ENCODE assay signal across 20 cellular contexts in the genomic region with DNA sequence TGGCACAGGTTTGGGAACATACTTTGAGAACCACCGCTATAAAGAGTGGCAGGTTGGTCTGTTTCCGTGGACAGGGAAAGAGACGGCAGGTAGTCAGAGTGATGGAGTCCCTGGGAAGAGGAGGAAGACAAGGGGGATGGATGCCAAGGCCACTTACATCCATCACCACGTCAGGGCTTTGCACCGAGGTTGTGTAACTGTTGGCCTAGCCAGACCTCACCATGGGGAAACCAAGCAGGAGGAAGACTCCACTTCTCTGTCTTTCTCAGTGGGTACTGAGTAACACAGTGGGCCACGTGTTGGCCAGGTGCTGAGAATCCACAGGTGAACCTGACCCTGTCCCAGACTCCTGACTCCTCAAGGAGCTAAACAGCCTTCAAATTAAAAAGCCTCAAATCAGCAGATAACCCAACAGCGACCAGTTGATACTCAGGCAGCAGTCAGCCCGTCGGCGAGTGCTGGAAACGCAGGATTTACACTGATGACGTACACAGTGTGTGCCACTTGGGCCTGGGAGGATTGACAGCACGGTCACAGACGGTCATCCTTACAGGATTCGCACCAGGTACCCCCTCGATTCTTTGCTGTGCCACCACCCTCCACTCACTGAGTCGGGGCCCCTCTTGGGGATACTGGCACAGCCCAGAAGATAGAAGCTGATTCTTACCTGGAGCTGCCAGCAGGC.
"Had no signal": no experiment of that assay in that cellular context is flagged by ENCODE, and none has a peak within 500 bp of the region (broad histone marks: within the 10 kb centered on the region; RNA-seq: fewer than 3 reads in every experiment).

No MANE protein-coding gene starts in this region.

- H3K4me2 ChIP-seq: smooth muscle cell had no signal

- H3K4me1 Mint-ChIP-seq: activated naive CD8-positive, alpha-beta T cell treated with anti-CD3 and anti-CD28 coated beads, Interleukin-2, amount 50 U/mL, for 24 hours; mesothelial cell of epicardium; stimulated activated memory B cell treated with anti-CD40 and anti-IgM and Interleukin-4, amounts not matched to agents 10 μg/mL and 1 μg/mL and 100 μg/mL, for 72 hours had no signal

- H3K27ac ChIP-seq: cardiac muscle cell, transverse colon had no signal

- H3K9me3 Mint-ChIP-seq: activated CD4-positive, alpha-beta memory T cell treated with anti-CD3 and anti-CD28 coated beads for 36 hours; activated naive CD8-positive, alpha-beta T cell treated with anti-CD3 and anti-CD28 coated beads, Interleukin-2, amount 50 U/mL, for 24 hours; activated T-helper 1 cell treated with anti-CD3 and anti-CD28 coated beads, Interleukin-12 subunit alpha, Interleukin-12 subunit beta, Interleukin-2, Interleukin-4 antibody, amounts not matched to agents 30 ng/mL and 10 ng/mL and 1 ng/mL, durations not matched to agents 14 hours and 24 hours and 36 hours; mesothelial cell of epicardium; natural killer cell treated with Interleukin-12 subunit alpha and Interleukin-12 subunit beta and Interleukin-15 and Interleukin-18, amount 100 ng/mL, for 72 hours; stimulated activated memory B cell treated with anti-CD40 and anti-IgM and Interleukin-4, amounts not matched to agents 10 μg/mL and 1 μg/mL and 100 μg/mL, for 72 hours had no signal

- H3K27me3 ChIP-seq: cardiac muscle cell, transverse colon had no signal

- H3K4me3 ChIP-seq: cardiac muscle cell, lung, smooth muscle cell had no signal

- ATAC-seq: activated naive CD8-positive, alpha-beta T cell treated with anti-CD3 and anti-CD28 coated beads, Interleukin-2, amount 50 U/mL, for 24 hours; stimulated activated memory B cell treated with anti-CD40 and anti-IgM and Interleukin-4, amounts not matched to agents 10 μg/mL and 1 μg/mL and 100 μg/mL, for 72 hours had no signal

- H3K36me3 ChIP-seq: cardiac muscle cell, transverse colon had no signal

- H3K4me3 Mint-ChIP-seq: activated CD4-positive, alpha-beta memory T cell treated with anti-CD3 and anti-CD28 coated beads for 36 hours; activated naive CD8-positive, alpha-beta T cell treated with anti-CD3 and anti-CD28 coated beads, Interleukin-2, amount 50 U/mL, for 24 hours; activated T-helper 1 cell treated with anti-CD3 and anti-CD28 coated beads, Interleukin-12 subunit alpha, Interleukin-12 subunit beta, Interleukin-2, Interleukin-4 antibody, amounts not matched to agents 30 ng/mL and 10 ng/mL and 1 ng/mL, durations not matched to agents 14 hours and 24 hours and 36 hours; mesothelial cell of epicardium; natural killer cell treated with Interleukin-12 subunit alpha and Interleukin-12 subunit beta and Interleukin-15 and Interleukin-18, amount 100 ng/mL, for 72 hours; stimulated activated memory B cell treated with anti-CD40 and anti-IgM and Interleukin-4, amounts not matched to agents 10 μg/mL and 1 μg/mL and 100 μg/mL, for 72 hours had no signal

- H3K27ac Mint-ChIP-seq: activated CD4-positive, alpha-beta memory T cell treated with anti-CD3 and anti-CD28 coated beads for 36 hours; activated naive CD8-positive, alpha-beta T cell treated with anti-CD3 and anti-CD28 coated beads, Interleukin-2, amount 50 U/mL, for 24 hours; activated T-helper 1 cell treated with anti-CD3 and anti-CD28 coated beads, Interleukin-12 subunit alpha, Interleukin-12 subunit beta, Interleukin-2, Interleukin-4 antibody, amounts not matched to agents 30 ng/mL and 10 ng/mL and 1 ng/mL, durations not matched to agents 14 hours and 24 hours and 36 hours; mesothelial cell of epicardium; natural killer cell treated with Interleukin-12 subunit alpha and Interleukin-12 subunit beta and Interleukin-15 and Interleukin-18, amount 100 ng/mL, for 72 hours; stimulated activated memory B cell treated with anti-CD40 and anti-IgM and Interleukin-4, amounts not matched to agents 10 μg/mL and 1 μg/mL and 100 μg/mL, for 72 hours had no signal

- H3K36me3 Mint-ChIP-seq: activated CD4-positive, alpha-beta memory T cell treated with anti-CD3 and anti-CD28 coated beads for 36 hours; mesothelial cell of epicardium; natural killer cell treated with Interleukin-12 subunit alpha and Interleukin-12 subunit beta and Interleukin-15 and Interleukin-18, amount 100 ng/mL, for 72 hours; stimulated activated memory B cell treated with anti-CD40 and anti-IgM and Interleukin-4, amounts not matched to agents 10 μg/mL and 1 μg/mL and 100 μg/mL, for 72 hours had no signal

- DNase-seq: activated CD4-positive, alpha-beta memory T cell treated with anti-CD3 and anti-CD28 coated beads for 36 hours; activated CD4-positive, alpha-beta T cell treated with anti-CD3 and anti-CD28 coated beads for 4 hours; activated CD4-positive, CD25-positive, alpha-beta regulatory T cell; activated gamma-delta T cell; activated naive CD4-positive, alpha-beta T cell treated with anti-CD3 and anti-CD28 coated beads, Interleukin-2, amount 50 U/mL, for 16 hours; activated naive CD8-positive, alpha-beta T cell treated with anti-CD3 and anti-CD28 coated beads, Interleukin-2, amount 50 U/mL, for 24 hours; effector CD8-positive, alpha-beta T cell; erythroblast; kidney; right cardiac atrium; stimulated activated CD4-positive, alpha-beta T cell treated with anti-CD3 and anti-CD28 coated beads, Interleukin-15, amount 100 ng/mL, for 24 hours; T1000 had no signal

- H3K9me3 ChIP-seq: transverse colon had no signal
